ENCODE assay signal across 24 cellular contexts in the genomic region with DNA sequence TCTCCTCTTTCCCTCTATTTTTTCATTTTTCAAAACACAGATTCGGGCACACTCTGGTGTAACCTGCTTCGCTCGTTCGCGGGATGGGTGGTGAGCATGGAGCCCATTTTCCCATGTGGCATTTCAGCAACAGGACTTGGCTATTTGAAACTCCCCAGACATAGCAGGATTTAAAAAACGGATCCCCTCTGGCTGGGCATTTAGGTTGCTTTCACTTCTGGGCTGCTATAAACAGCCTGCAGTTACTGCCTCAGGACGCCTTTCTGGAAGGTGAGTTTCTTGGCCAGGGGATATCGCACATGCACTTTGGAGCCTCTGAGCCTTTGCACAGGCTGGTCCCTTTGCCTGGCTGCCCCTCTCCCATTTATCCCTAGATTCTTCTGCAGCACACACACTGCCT. TPM values are rescaled to one million over a fixed set of nuclear protein-coding genes. Genes with fewer than 3 reads are reported as not detected.
A peak's percentile ranks its signal among the peaks of the same experiment; 100 is the strongest.
DNase-seq lines count a peak whose midpoint lies in the region; ATAC-seq, FAIRE-seq and TF ChIP-seq lines count a peak whose summit lies in the region.
"Had no signal": no experiment of that assay in that cellular context is flagged by ENCODE, and none has a peak within 500 bp of the region (broad histone marks: within the 10 kb centered on the region; RNA-seq: fewer than 3 reads in every experiment).

No MANE protein-coding gene starts in this region.

- CTCF ChIA-PET in HepG2 (lab: Yijun Ruan, JAX; ENCODE audit: low intra/inter-chr PET ratio, low total read pairs): no interaction called here

- POLR2A ChIA-PET in HepG2 (lab: Yijun Ruan, JAX): interaction anchor here (2.0 to 2.2 kb wide), 2 partner anchors 12 to 20 kb away, joined by 5 to 17 read pairs; no protein-coding TSS in a partner anchor

- H2AFZ ChIP-seq in HepG2 (ENCODE audit: low read length) (no peak overlapping the region), neuronal stem cell (ENCODE audit: low read length) (no peak overlapping the region)

- no peaks in the 10 kb centered on the region for H3K79me2 ChIP-seq in HepG2 (ENCODE audit: insufficient read depth, low read length)

- peak overlapping the region; percentile 53 for H2AK5ac ChIP-seq in neuronal stem cell (ENCODE audit: low read depth, low read length)

- H3K14ac ChIP-seq in neuronal stem cell (ENCODE audit: low read length): no peak overlapping the region

- H4K91ac ChIP-seq in neuronal stem cell (ENCODE audit: low read depth, low read length, poor library complexity): peak overlapping the region; percentile 85

- no TSS peak for BruUV-seq in HepG2 (replicated peaks; lab: Mats Ljungman, UMichigan)

- H3K4me1 ChIP-seq in right lobe of liver (peaks cover 0 to 12% (median 4%) of the 10 kb centered on the region in 4 donors), HepG2 (ENCODE audit: insufficient read depth, low read length) (peaks cover 27% of the 10 kb centered on the region), neuronal stem cell (ENCODE audit: control insufficient read depth in 2 of 2, insufficient read depth in 1 of 2, low read depth in 1 of 2, low read length in 2 of 2) (peaks cover 0 to 22% of the 10 kb centered on the region in 2 donors)
- H3K4me1 ChIP-seq: A549; BLaER1 treated with 17β-estradiol and CSF1 and Interleukin-3, amounts not matched to agents 10 nM and 100 nM; Caco-2 had no signal

- peak overlapping the region; percentile 24 for H3K18ac ChIP-seq in neuronal stem cell (ENCODE audit: low read length)

- H3K27me3 ChIP-seq in right lobe of liver (no peaks in the 10 kb centered on the region), HepG2 (ENCODE audit: control insufficient read depth in 1 of 2, insufficient read depth in 2 of 2, low read length in 2 of 2) (peaks cover 1 to 15% of the 10 kb centered on the region in 2 experiments; a peak in 2 of 5 replicates), neuronal stem cell (ENCODE audit: control insufficient read depth in 3 of 3, insufficient read depth in 3 of 3, low read depth in 1 of 3, low read length in 3 of 3) (peaks cover 0 to 81% (median 4%) of the 10 kb centered on the region in 3 experiments)

- TF ChIP-seq CTCF in right lobe of liver (IDR thresholded peaks at IDR 0.05): no peak
- TF ChIP-seq CTCF in HepG2 (CRISPR knock-in tag; IDR thresholded peaks at IDR 0.05): no peak

- no peak overlapping the region for H3K4me3 ChIP-seq in right lobe of liver
- H3K4me3 ChIP-seq in HepG2 (replicated peaks in 1 of 3; ENCODE audit: insufficient read depth in 1 of 3, low read depth in 2 of 3, low read length in 3 of 3): no peak overlapping the region
- H3K4me3 ChIP-seq in neuronal stem cell (ENCODE audit: low read length in 2 of 2): no peak overlapping the region
- H3K4me3 ChIP-seq: A549; BLaER1 treated with 17β-estradiol and CSF1 and Interleukin-3, amounts not matched to agents 10 nM and 100 nM had no signal

- peaks cover 3% of the 10 kb centered on the region for H3K79me1 ChIP-seq in neuronal stem cell (ENCODE audit: low read depth, low read length)

- H2BK120ac ChIP-seq in neuronal stem cell (ENCODE audit: low read depth, low read length): no peak overlapping the region

- TF ChIP-seq POLR2A in right lobe of liver (IDR thresholded peaks at IDR 0.05) (no peak), HepG2 (IDR thresholded peaks at IDR 0.05; ENCODE audit: insufficient read depth in 1 of 2, low read depth in 2 of 2, low read length in 2 of 2) (no peak)

- no peak for FAIRE-seq in HepG2 (lab: Jason Lieb, UNC)
- FAIRE-seq: A549, D721Med, G401.6, GM12891, GM19239 had no signal

- no peaks in the 10 kb centered on the region for H4K20me1 ChIP-seq in HepG2 (ENCODE audit: insufficient read depth, low read length)

- intact Hi-C loops in Right ventricle myocardium superior (cut with DNase I): no loop called here
- intact Hi-C loops in cardiac septum (cut with DNase I): no loop called here
- intact Hi-C loops in right lobe of liver (cut with DNase I): loop anchor here in 1 of 2 donors (10.0 kb wide), 1 partner anchor 66 kb away; no protein-coding TSS in a partner anchor
- intact Hi-C loops in HepG2 (cut with micrococcal nuclease; ENCODE audit: unreplicated experiment): no loop called here

- H3K9me3 ChIP-seq in right lobe of liver (no peaks in the 10 kb centered on the region), HepG2 (ENCODE audit: low read length) (no peaks in the 10 kb centered on the region), neuronal stem cell (replicated peaks in 1 of 2; ENCODE audit: control insufficient read depth in 2 of 2, insufficient read depth in 1 of 2, low read depth in 1 of 2, low read length in 2 of 2) (no peaks in the 10 kb centered on the region)
- H3K9me3 ChIP-seq: A549; BLaER1 treated with 17β-estradiol and CSF1 and Interleukin-3, amounts not matched to agents 10 nM and 100 nM; Caco-2 had no signal

- H2BK15ac ChIP-seq in neuronal stem cell (ENCODE audit: low read length): no peak overlapping the region

- no peak for TF ChIP-seq EP300 in HepG2 (IDR thresholded peaks at IDR 0.05; ENCODE audit: low read depth in 2 of 2, low read length in 2 of 2)
- no peak for TF ChIP-seq EP300 in HepG2 (CRISPR knock-in tag; IDR thresholded peaks at IDR 0.05; ENCODE audit: borderline replicate concordance)

- H2BK12ac ChIP-seq in neuronal stem cell (ENCODE audit: low read length): peak overlapping the region; percentile 48

- H4K8ac ChIP-seq in neuronal stem cell (ENCODE audit: low read depth, low read length): no peak overlapping the region

- H3K4me2 ChIP-seq in HepG2 (ENCODE audit: low read depth, low read length) (no peak overlapping the region), neuronal stem cell (ENCODE audit: insufficient read depth, low read length, poor library complexity, severe bottlenecking) (no peak overlapping the region)
- H3K4me2 ChIP-seq: A549; BLaER1 treated with 17β-estradiol and CSF1 and Interleukin-3, amounts not matched to agents 10 nM and 100 nM had no signal

- no peak for ATAC-seq in Right ventricle myocardium superior (ENCODE audit: poor library complexity)
- no peak for ATAC-seq in right lobe of liver
- no peak for ATAC-seq in HepG2
- ATAC-seq: CD8-positive, alpha-beta T cell had no signal

- H3K9ac ChIP-seq in HepG2 (ENCODE audit: insufficient read depth, low read depth, low read length): no peak overlapping the region
- no peak overlapping the region for H3K9ac ChIP-seq in neuronal stem cell (ENCODE audit: low read depth, low read length, poor library complexity)
- H3K9ac ChIP-seq: BLaER1 treated with 17β-estradiol and CSF1 and Interleukin-3, amounts not matched to agents 10 nM and 100 nM had no signal

- H3K36me3 ChIP-seq in right lobe of liver (no peaks in the 10 kb centered on the region), HepG2 (replicated peaks in 1 of 2; ENCODE audit: control insufficient read depth in 1 of 2, insufficient read depth in 2 of 2, low read length in 2 of 2) (no peaks in the 10 kb centered on the region), neuronal stem cell (replicated peaks in 1 of 2; ENCODE audit: control insufficient read depth in 2 of 2, insufficient read depth in 2 of 2, low read length in 2 of 2) (no peaks in the 10 kb centered on the region)
- H3K36me3 ChIP-seq: BLaER1 treated with 17β-estradiol and CSF1 and Interleukin-3, amounts not matched to agents 10 nM and 100 nM had no signal

- H2BK5ac ChIP-seq in neuronal stem cell (ENCODE audit: low read length): no peak overlapping the region

- in situ Hi-C loops in HepG2 (cut with HindIII; ENCODE audit: extremely low pct_ligation_motif_present, low pct_unique_long_range_greater_than_20kb): no loop called here

- no peak overlapping the region for H3K27ac ChIP-seq in right lobe of liver
- no peak overlapping the region for H3K27ac ChIP-seq in HepG2 (ENCODE audit: extremely low read length, insufficient read depth, low read length)
- H3K27ac ChIP-seq in neuronal stem cell (replicated peaks; ENCODE audit: low read length): no peak overlapping the region
- H3K27ac ChIP-seq: 22Rv1; A549; BLaER1 treated with 17β-estradiol and CSF1 and Interleukin-3, amounts not matched to agents 10 nM and 100 nM; C4-2B had no signal

- H3K23ac ChIP-seq in neuronal stem cell (ENCODE audit: low read depth, low read length, poor library complexity): no peak overlapping the region

- H3K4ac ChIP-seq in neuronal stem cell (ENCODE audit: low read length): no peak overlapping the region

- DNase-seq in Right ventricle myocardium superior (peak; percentile 5), cardiac septum (ENCODE audit: low spot score) (no peak), right lobe of liver (peak in 2 of 3 donors; percentile 5 to 15), HepG2 (ENCODE audit: low spot score) (no peak), neuronal stem cell (ENCODE audit: low spot score) (no peak)
- DNase-seq in activated naive CD4-positive, alpha-beta T cell treated with Interleukin-2 at 50 U/mL for 16 hours: no peak
- DNase-seq: AML-193; Caco-2; Calu3; CD4-positive, alpha-beta T cell; CD8-positive, alpha-beta T cell; DMS79 treated with DMSO at 0.1 percent for 48 hours; GF-D8 had no signal

- TF ChIP-seq RAD21 in HepG2 (CRISPR knock-in tag; IDR thresholded peaks at IDR 0.05): no peak

- 76% methylated on average over 3 of the region's 8 CpGs for WGBS in right lobe of liver (ENCODE audit: insufficient coverage, low coverage, low lambda C conversion rate, missing lambda C conversion rate)
- WGBS in HepG2 (ENCODE audit: low lambda C conversion rate): 86% methylated on average over 7 of the region's 8 CpGs
- no CpG with 5 or more reads among the region's 8 CpGs for WGBS in neuronal stem cell (ENCODE audit: extremely low coverage in 2 of 2, insufficient read length in 2 of 2, insufficient replicate concordance in 1 of 2), 2 donors

RNA-seq across cellular contexts. Expression of gene MPPED1, which starts 2.8 kb away (rescaled TPM):
- not detected for total RNA-seq in Right ventricle myocardium superior
- total RNA-seq in cardiac septum: not detected
- 10 to 100 TPM in 4 of 6 experiments, 1 to 10 TPM in 2; 2.4 to 13.8 (median 11.3) TPM for total RNA-seq in right lobe of liver
- not detected in 2 replicates for total RNA-seq in HepG2 (2016; rRNA removed; fragmentation: Illumina TruSeq; extraction: Trizol)
- not detected in 2 replicates for total RNA-seq in HepG2 (2016; cell fraction: cytosol; rRNA removed; fragmentation: Illumina TruSeq; extraction: Trizol; ENCODE audit: low read depth)
- total RNA-seq in HepG2 (2016; cell fraction: insoluble cytoplasmic fraction; rRNA removed; fragmentation: Illumina TruSeq; extraction: Trizol): not detected in 2 replicates
- total RNA-seq in HepG2 (2016; cell fraction: membrane; rRNA removed; fragmentation: Illumina TruSeq; extraction: Trizol): not detected in 2 replicates
- total RNA-seq in HepG2 (2016; cell fraction: nucleus; rRNA removed; fragmentation: Illumina TruSeq; extraction: Trizol): not detected in 2 replicates
- polyA plus RNA-seq in HepG2 (2011; rRNA removed): 0.77 and 1.2 TPM in 2 replicates
- polyA plus RNA-seq in HepG2 (2011; cell fraction: cytosol; rRNA removed): 0.78 and 0.81 TPM in 2 replicates
- polyA plus RNA-seq in HepG2 (2011; cell fraction: nucleus; rRNA removed): 0.59 and 0.83 TPM in 2 replicates
- 0.63 and 0.94 TPM in 2 replicates for polyA plus RNA-seq in HepG2 (2012)
- polyA plus RNA-seq in HepG2 (2016; cell fraction: cytosol; fragmentation: Illumina TruSeq; extraction: Trizol; ENCODE audit: low read depth): not detected in 2 replicates
- not detected in 2 replicates for polyA plus RNA-seq in HepG2 (2016; cell fraction: insoluble cytoplasmic fraction; fragmentation: Illumina TruSeq; extraction: Trizol; ENCODE audit: low read depth)
- not detected in 2 replicates for polyA plus RNA-seq in HepG2 (2016; cell fraction: membrane; fragmentation: Illumina TruSeq; extraction: Trizol; ENCODE audit: low read depth)
- polyA plus RNA-seq in HepG2 (2016; cell fraction: nucleus; fragmentation: Illumina TruSeq; extraction: Trizol; ENCODE audit: insufficient read depth, low read depth): not detected in 2 replicates
- 0.90 TPM in 1 of 2 replicates, not detected in the other for polyA minus RNA-seq in HepG2 (2011; rRNA and poly(A)+ RNA removed; ENCODE audit: low replicate concordance)
- polyA minus RNA-seq in HepG2 (2011; cell fraction: cytosol; rRNA and poly(A)+ RNA removed): 0.44 and 0.49 TPM in 2 replicates
- 0.26 and 0.75 TPM in 2 replicates for polyA minus RNA-seq in HepG2 (2011; cell fraction: nucleus; rRNA and poly(A)+ RNA removed)
- polyA plus RNA-seq in neuronal stem cell (2013, experiment 1 of 2): 37.3 TPM
- polyA plus RNA-seq in neuronal stem cell (2013, experiment 2 of 2): 37.4 TPM
- total RNA-seq: A172; B cell; Caco-2; Calu3; CD4-positive, alpha-beta T cell; CD8-positive, alpha-beta T cell had no signal
- polyA plus RNA-seq: A549, BJ had no signal

Comparison
In these comparisons a context has a peak if more than half of its experiments do, and no peak if none do; other contexts are left out.
1. DNase-seq: peak in Right ventricle myocardium superior (single experiment) and right lobe of liver (2 of 3); none in cardiac septum (single experiment), HepG2 (single experiment), neuronal stem cell (single experiment) and activated naive CD4-positive, alpha-beta T cell treated with Interleukin-2 at 50 U/mL for 16 hours (single experiment).